Comparison of ENCODE assay signal across 18 cellular contexts in genomic region chr14:69945905-69946304, GRCh38.
A peak's percentile ranks its signal among the peaks of the same experiment; 100 is the strongest.
DNase-seq lines count a peak whose midpoint lies in the region; ATAC-seq, FAIRE-seq and TF ChIP-seq lines count a peak whose summit lies in the region.
"Had no signal": no experiment of that assay in that cellular context is flagged by ENCODE, and none has a peak within 500 bp of the region (broad histone marks: within the 10 kb centered on the region; RNA-seq: fewer than 3 reads in every experiment).

No MANE protein-coding gene starts in this region.

- H3K4me3 ChIP-seq in astrocyte of the spinal cord (ENCODE audit: low read depth, low read length) = no peak overlapping the region
- H3K4me3 ChIP-seq: hepatocyte had no signal

- DNase-seq in DMS 273 (lab: John Stamatoyannopoulos, UW; ENCODE audit: unreplicated experiment) = peak; percentile 69
- peak; percentile 60 for DNase-seq in NCI-H1092 treated with DMSO at 0.1 percent for 48 hours (lab: John Stamatoyannopoulos, UW)
- DNase-seq in NCI-H345 (lab: John Stamatoyannopoulos, UW) = peak; percentile 82
- DNase-seq in astrocyte of the spinal cord (ENCODE audit: low read depth, low spot score) = peak; percentile 35
- no peak for DNase-seq in D721Med (ENCODE audit: insufficient read length, low spot score)
- DNase-seq in COLO829 (ENCODE audit: low spot score) = no peak
- DNase-seq in caudate nucleus (lab: John Stamatoyannopoulos, UW) = no peak
- DNase-seq: activated CD4-positive, alpha-beta T cell treated with anti-CD3 and anti-CD28 coated beads, Interleukin-2, amount 10 ng/mL, durations not matched to agents 7 days and 5 days; activated T-cell treated with anti-CD3 and anti-CD28 coated beads for 4 hours; brain microvascular endothelial cell; CD8-positive, alpha-beta memory T cell; effector CD4-positive, alpha-beta T cell; kidney glomerular epithelial cell; NCI-H526 treated with DMSO at 0.1 percent for 48 hours had no signal

- no peak for FAIRE-seq in D721Med (lab: Jason Lieb, UNC)
- FAIRE-seq: H1 had no signal

- in situ Hi-C loops in astrocyte of the spinal cord (cut with HindIII; ENCODE audit: low sequenced_read_pairs) = no loop called here

- H3K27ac ChIP-seq in caudate nucleus (ENCODE audit: low read depth, low read length) = no peak overlapping the region
- H3K27ac ChIP-seq: brain microvascular endothelial cell, hepatocyte had no signal

- no peak for TF ChIP-seq CTCF in astrocyte of the spinal cord (IDR thresholded peaks at IDR 0.05; ENCODE audit: low read depth, low read length)
- no peak for TF ChIP-seq CTCF in D721Med (IDR thresholded peaks at IDR 0.05; ENCODE audit: insufficient read depth, missing control alignments)

- ATAC-seq in GM21447 (IDR thresholded peaks at IDR 0.05; ENCODE audit: unreplicated experiment) = no peak
- ATAC-seq: Panc1 had no signal

Comparison
In these comparisons a context has a peak if more than half of its experiments do, and no peak if none do; other contexts are left out.
1. DNase-seq: peak in DMS 273 (single experiment), NCI-H1092 treated with DMSO at 0.1 percent for 48 hours (single experiment), NCI-H345 (single experiment) and astrocyte of the spinal cord (single experiment); none in D721Med (single experiment), COLO829 (single experiment) and caudate nucleus (0 of 61).